Comparison of ENCODE assay signal across 29 cellular contexts in the genomic region with DNA sequence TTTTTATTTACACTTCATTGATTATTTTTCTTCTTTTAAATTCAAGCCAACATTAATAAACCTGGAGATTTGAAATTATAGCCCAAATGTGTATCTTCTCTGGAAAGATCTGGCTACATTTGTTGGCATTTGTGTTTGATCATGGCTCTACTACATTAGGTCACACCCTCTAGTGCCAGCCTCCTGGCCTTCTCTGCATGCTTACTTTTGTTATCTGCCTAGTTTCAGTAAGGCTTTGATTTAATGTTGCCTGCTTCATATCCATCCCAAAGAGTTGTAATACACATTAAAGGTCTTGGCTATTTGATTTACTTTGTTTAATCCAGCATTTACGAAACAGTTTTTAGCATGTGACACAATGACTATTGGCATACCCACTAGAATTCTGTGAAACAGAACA.
"Had no signal": no experiment of that assay in that cellular context is flagged by ENCODE, and none has a peak within 500 bp of the region (broad histone marks: within the 10 kb centered on the region; RNA-seq: fewer than 3 reads in every experiment).

No MANE protein-coding gene starts in this region.

- DNase-seq: colonic mucosa; cortex of kidney; dermis blood vessel endothelial cell; dorsolateral prefrontal cortex; effector CD4-positive, alpha-beta T cell; effector CD8-positive, alpha-beta T cell; effector memory CD4-positive, alpha-beta T cell; effector memory CD8-positive, alpha-beta T cell; endodermal cell; erythroblast; esophagus squamous epithelium; foreskin fibroblast; foreskin keratinocyte; foreskin melanocyte; gastrocnemius medialis; glutamatergic neuron; head of caudate nucleus; heart left ventricle; heart right ventricle had no signal

- ATAC-seq: effector memory CD8-positive, alpha-beta T cell; esophagus mucosa; foreskin keratinocyte; gastrocnemius medialis; gastroesophageal sphincter; heart left ventricle; heart right ventricle had no signal

- H3K9me3 ChIP-seq: colonic mucosa, esophagus muscularis mucosa, esophagus squamous epithelium, gastrocnemius medialis, gastroesophageal sphincter, heart left ventricle, heart right ventricle had no signal

- H3K27me3 Mint-ChIP-seq: dendritic cell treated with granulocyte-macrophage colony-stimulating factor and Interleukin-4, amounts not matched to agents 40 ng/mL and 50 ng/mL, for 4 days; effector memory CD8-positive, alpha-beta T cell had no signal

- H3K9me3 Mint-ChIP-seq: dendritic cell treated with granulocyte-macrophage colony-stimulating factor and Interleukin-4, amounts not matched to agents 40 ng/mL and 50 ng/mL, for 4 days; effector memory CD8-positive, alpha-beta T cell; endodermal cell had no signal

- H3K4me3 ChIP-seq: colonic mucosa, coronary artery, dorsolateral prefrontal cortex, esophagus muscularis mucosa, esophagus squamous epithelium, gastrocnemius medialis, gastroesophageal sphincter, heart left ventricle, heart right ventricle had no signal

- H3K27me3 ChIP-seq: colonic mucosa, dorsolateral prefrontal cortex, esophagus muscularis mucosa, esophagus squamous epithelium, foreskin keratinocyte, gastrocnemius medialis, gastroesophageal sphincter, heart left ventricle, heart right ventricle had no signal

- H3K36me3 ChIP-seq: colonic mucosa, esophagus muscularis mucosa, esophagus squamous epithelium, gastrocnemius medialis, gastroesophageal sphincter, heart left ventricle, heart right ventricle had no signal

- H3K4me3 Mint-ChIP-seq: dendritic cell treated with granulocyte-macrophage colony-stimulating factor and Interleukin-4, amounts not matched to agents 40 ng/mL and 50 ng/mL, for 4 days; effector memory CD8-positive, alpha-beta T cell; endodermal cell had no signal

- H3K4me1 ChIP-seq: colonic mucosa, esophagus muscularis mucosa, esophagus squamous epithelium, foreskin keratinocyte, gastrocnemius medialis, gastroesophageal sphincter, heart left ventricle, heart right ventricle had no signal

- H3K27ac ChIP-seq: colonic mucosa, coronary artery, dorsolateral prefrontal cortex, epithelial cell of prostate, esophagus muscularis mucosa, esophagus squamous epithelium, foreskin keratinocyte, gastrocnemius medialis, gastroesophageal sphincter, heart left ventricle, heart right ventricle had no signal

- H3K27ac Mint-ChIP-seq: dendritic cell treated with granulocyte-macrophage colony-stimulating factor and Interleukin-4, amounts not matched to agents 40 ng/mL and 50 ng/mL, for 4 days; effector memory CD8-positive, alpha-beta T cell; endodermal cell had no signal

- H3K4me1 Mint-ChIP-seq: endodermal cell had no signal

- FAIRE-seq: colon, endometrium, endothelial cell of umbilical vein, frontal cortex had no signal
